8 cellular contexts compared by ENCODE assay signal in the genomic region with DNA sequence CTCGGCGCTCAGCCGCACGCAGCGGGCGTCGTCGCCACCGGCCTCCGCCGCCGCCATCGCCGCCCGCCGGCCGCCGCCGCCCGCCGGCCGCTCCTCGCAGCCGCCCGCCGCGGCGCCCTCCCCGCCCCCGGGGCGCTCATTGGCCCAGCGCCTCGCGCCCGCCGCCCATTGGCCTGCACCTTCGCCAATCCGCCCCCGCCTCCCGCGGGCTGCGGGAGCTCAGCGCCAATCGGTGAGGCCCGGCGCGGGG. TPM values are rescaled to one million over a fixed set of nuclear protein-coding genes. Genes with fewer than 3 reads are reported as not detected.
A peak's percentile ranks its signal among the peaks of the same experiment; 100 is the strongest.
DNase-seq lines count a peak whose midpoint lies in the region; ATAC-seq lines count a peak whose summit lies in the region.

A gene with protein sequence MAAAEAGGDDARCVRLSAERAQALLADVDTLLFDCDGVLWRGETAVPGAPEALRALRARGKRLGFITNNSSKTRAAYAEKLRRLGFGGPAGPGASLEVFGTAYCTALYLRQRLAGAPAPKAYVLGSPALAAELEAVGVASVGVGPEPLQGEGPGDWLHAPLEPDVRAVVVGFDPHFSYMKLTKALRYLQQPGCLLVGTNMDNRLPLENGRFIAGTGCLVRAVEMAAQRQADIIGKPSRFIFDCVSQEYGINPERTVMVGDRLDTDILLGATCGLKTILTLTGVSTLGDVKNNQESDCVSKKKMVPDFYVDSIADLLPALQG (minus strand): TSS at position 120 of the 250 bp plus-strand sequence. CDS start 63 bp downstream, at position 57.

- peaks cover 12% of the 10 kb centered on the region for H3K4me1 ChIP-seq in right cardiac atrium (ENCODE audit: control insufficient read depth, insufficient read depth, low read length)
- peaks cover 19% of the 10 kb centered on the region for H3K4me1 ChIP-seq in skeletal muscle satellite cell (ENCODE audit: control insufficient read depth, insufficient read depth, low read length)

- H3K4me2 ChIP-seq in skeletal muscle satellite cell (ENCODE audit: low read length), result peak within 1 kb of the TSS; percentile 98

- no peaks in the 10 kb centered on the region for H3K9me3 Mint-ChIP-seq in activated T-helper 2 cell treated with anti-CD3 and anti-CD28 coated beads, Interferon-gamma antibody, Interleukin-2, Interleukin-4, amounts not matched to agents 10 μg/mL and 5 μg/mL and 100 μg/mL, durations not matched to agents 14 hours and 24 hours and 36 hours

- H3K4me3 ChIP-seq in right cardiac atrium (ENCODE audit: low read length), result peak within 1 kb of the TSS; percentile 85
- H3K4me3 ChIP-seq in skeletal muscle satellite cell (ENCODE audit: low read length), result peak within 1 kb of the TSS; percentile 97

- H3K27me3 ChIP-seq in right cardiac atrium (ENCODE audit: control insufficient read depth, insufficient read depth) (no peaks in the 10 kb centered on the region), skeletal muscle satellite cell (ENCODE audit: control insufficient read depth, insufficient read depth, low read length) (no peaks in the 10 kb centered on the region)

- under 1% methylated on average over 47 of the region's 47 CpGs for WGBS in right cardiac atrium

- H3K27ac ChIP-seq in right cardiac atrium (ENCODE audit: low read length), result peak within 1 kb of the TSS; percentile 84

- H3K27ac Mint-ChIP-seq in activated T-helper 2 cell treated with anti-CD3 and anti-CD28 coated beads, Interferon-gamma antibody, Interleukin-2, Interleukin-4, amounts not matched to agents 10 μg/mL and 5 μg/mL and 100 μg/mL, durations not matched to agents 14 hours and 24 hours and 36 hours, result peak within 1 kb of the TSS; percentile 95

- peak within 1 kb of the TSS; percentile 92 for H3K9ac ChIP-seq in skeletal muscle satellite cell (ENCODE audit: low read depth, low read length)

- H3K9me3 ChIP-seq in right cardiac atrium (ENCODE audit: control insufficient read depth, low read length) (no peaks in the 10 kb centered on the region), skeletal muscle satellite cell (replicated peaks; ENCODE audit: low read length) (no peaks in the 10 kb centered on the region)

- no peaks in the 10 kb centered on the region for H3K27me3 Mint-ChIP-seq in activated T-helper 2 cell treated with anti-CD3 and anti-CD28 coated beads, Interferon-gamma antibody, Interleukin-2, Interleukin-4, amounts not matched to agents 10 μg/mL and 5 μg/mL and 100 μg/mL, durations not matched to agents 14 hours and 24 hours and 36 hours (ENCODE audit: low read depth)

- peaks cover 16% of the 10 kb centered on the region for H3K4me1 Mint-ChIP-seq in activated T-helper 2 cell treated with anti-CD3 and anti-CD28 coated beads, Interferon-gamma antibody, Interleukin-2, Interleukin-4, amounts not matched to agents 10 μg/mL and 5 μg/mL and 100 μg/mL, durations not matched to agents 14 hours and 24 hours and 36 hours (ENCODE audit: low read depth)

- H3K36me3 Mint-ChIP-seq in activated T-helper 2 cell treated with anti-CD3 and anti-CD28 coated beads, Interferon-gamma antibody, Interleukin-2, Interleukin-4, amounts not matched to agents 10 μg/mL and 5 μg/mL and 100 μg/mL, durations not matched to agents 14 hours and 24 hours and 36 hours (ENCODE audit: low read depth), result peaks cover 21% of the 10 kb centered on the region

- peaks cover 3% of the 10 kb centered on the region for H3K36me3 ChIP-seq in skeletal muscle satellite cell (ENCODE audit: insufficient read depth, low read length)

- intact Hi-C loops in activated T-helper 2 cell treated with anti-CD3 and anti-CD28 coated beads, Interferon-gamma antibody, Interleukin-2, Interleukin-4, amounts not matched to agents 10 μg/mL and 5 μg/mL and 100 μg/mL, durations not matched to agents 14 hours and 24 hours and 36 hours (cut with micrococcal nuclease), result loop anchor here (2.0 kb wide), 1 partner anchor 60 kb away; a partner anchor contains a TSS
- intact Hi-C loops in right cardiac atrium (cut with DNase I), result no loop called here

- H3K4me3 Mint-ChIP-seq in activated T-helper 2 cell treated with anti-CD3 and anti-CD28 coated beads, Interferon-gamma antibody, Interleukin-2, Interleukin-4, amounts not matched to agents 10 μg/mL and 5 μg/mL and 100 μg/mL, durations not matched to agents 14 hours and 24 hours and 36 hours (ENCODE audit: low read depth), result peak within 1 kb of the TSS; percentile 89

- no peak for DNase-seq in activated T-helper 2 cell treated with anti-CD3 and anti-CD28 coated beads, Interferon-gamma antibody, Interleukin-2, Interleukin-4, amounts not matched to agents 10 μg/mL and 5 μg/mL and 100 μg/mL, durations not matched to agents 14 hours and 24 hours and 36 hours (ENCODE audit: low spot score)
- DNase-seq in right cardiac atrium (no peak), OCI-M1 (lab: John Stamatoyannopoulos, UW) (no peak)
- DNase-seq in stimulated activated CD4-positive, alpha-beta T cell treated with anti-CD3 and anti-CD28 coated beads, Interleukin-15, amount 100 ng/mL, for 24 hours, result no peak

- ATAC-seq in GM19025 (IDR thresholded peaks at IDR 0.05; ENCODE audit: low read depth, unreplicated experiment) (peak; percentile 91), HG03103 (IDR thresholded peaks at IDR 0.05; ENCODE audit: low read depth, unreplicated experiment) (peak; percentile 81), right cardiac atrium (peak; percentile 92), GM18873 (IDR thresholded peaks at IDR 0.05; ENCODE audit: low FRiP score, unreplicated experiment) (no peak)

RNA-seq across cellular contexts. Expression of the gene that starts here (rescaled TPM):
- total RNA-seq in activated T-helper 2 cell treated with anti-CD3 and anti-CD28 coated beads, Interferon-gamma antibody, Interleukin-2, Interleukin-4, amounts not matched to agents 10 μg/mL and 5 μg/mL and 100 μg/mL, durations not matched to agents 14 hours and 24 hours and 36 hours, result 36.1 and 37.7 TPM in 2 replicates
- total RNA-seq in right cardiac atrium, result 10 to 100 TPM; 20.2 to 24.8 (median 21.5) TPM
- 19.3 TPM for polyA plus RNA-seq in right cardiac atrium
- 9.4 and 23.2 TPM in 2 replicates for total RNA-seq in skeletal muscle satellite cell (2012; rRNA removed)
